In genomic region chr5:126439724-126440123, GRCh38 we compare ENCODE assay signal across 1 cellular context. TPM values are rescaled to one million over a fixed set of nuclear protein-coding genes. Genes with fewer than 3 reads are reported as not detected.
"Had no signal": no experiment of that assay in that cellular context is flagged by ENCODE, and none has a peak within 500 bp of the region (broad histone marks: within the 10 kb centered on the region; RNA-seq: fewer than 3 reads in every experiment).

No MANE protein-coding gene starts in this region.

RNA-seq across cellular contexts. Expression of gene GRAMD2B, which starts 16.5 kb away (rescaled TPM):
- total RNA-seq: OCI-LY7 had no signal
